In the genomic region with DNA sequence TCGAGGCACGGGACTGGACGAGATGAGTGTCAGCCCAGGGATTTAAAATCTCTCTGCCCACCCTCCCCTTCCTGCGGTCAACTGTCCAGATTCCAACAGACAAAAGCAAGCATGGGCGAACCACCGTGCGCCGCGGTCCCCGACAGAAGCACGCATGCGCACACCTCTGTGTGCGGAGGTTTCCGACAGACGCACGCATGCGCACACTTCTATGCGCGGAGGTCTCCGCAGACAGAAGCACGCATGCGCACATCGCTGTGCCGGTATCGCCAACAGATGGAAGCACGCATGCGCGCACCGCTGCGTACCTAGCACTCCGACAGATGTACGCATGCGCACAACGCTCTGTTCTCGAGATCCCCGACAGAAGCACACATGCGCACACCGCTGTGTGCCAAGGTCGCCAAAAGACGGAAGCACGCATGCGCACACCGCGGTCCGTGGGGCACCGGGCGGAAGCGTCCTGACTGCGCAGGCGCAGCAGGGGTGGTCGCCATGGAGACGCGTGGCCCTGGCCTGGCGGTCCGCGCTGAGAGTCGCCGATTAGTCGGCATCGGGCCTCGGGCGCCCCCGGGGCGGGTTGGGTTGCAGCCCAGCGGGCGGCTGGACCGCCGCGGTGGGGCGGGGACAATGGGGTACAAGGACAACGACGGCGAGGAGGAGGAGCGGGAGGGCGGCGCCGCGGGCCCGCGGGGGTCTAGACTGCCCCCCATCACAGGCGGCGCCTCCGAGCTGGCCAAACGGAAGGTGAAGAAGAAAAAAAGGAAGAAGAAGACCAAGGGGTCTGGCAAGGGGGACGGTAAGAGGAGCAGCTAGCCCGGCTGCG, we compare ENCODE assay signal across 1 cellular context.
A peak's percentile ranks its signal among the peaks of the same experiment; 100 is the strongest.
TF ChIP-seq lines count a peak whose summit lies in the region.

No MANE protein-coding gene starts in this region.

TF ChIP-seq in HepG2, 621 proteins besides CTCF, POLR2A, EP300 and RAD21 (continued from another document and continues in another):
- TF ChIP-seq ZBTB10 (CRISPR knock-in tag; IDR thresholded peaks at IDR 0.05; ENCODE audit: borderline replicate concordance), result no peak
- peak; percentile 93; the same call in 1 of the 2 replicates for TF ChIP-seq SIN3A (IDR thresholded peaks at IDR 0.05; ENCODE audit: borderline replicate concordance, low read depth, low read length)
- TF ChIP-seq MED13 (CRISPR knock-in tag; IDR thresholded peaks at IDR 0.05), result no peak
- no peak for TF ChIP-seq ZNF543 (CRISPR knock-in tag; IDR thresholded peaks at IDR 0.05)
- peak; percentile 66; the same call in 1 of the 2 replicates for TF ChIP-seq MEF2D (CRISPR knock-in tag; IDR thresholded peaks at IDR 0.05)
- TF ChIP-seq AFF4 (CRISPR knock-in tag; IDR thresholded peaks at IDR 0.05), result no peak
- TF ChIP-seq KLF11 (CRISPR knock-in tag; IDR thresholded peaks at IDR 0.05), result no peak
- TF ChIP-seq ZSCAN25 (CRISPR knock-in tag; IDR thresholded peaks at IDR 0.05), result no peak
- TF ChIP-seq MATR3 (CRISPR knock-in tag; IDR thresholded peaks at IDR 0.05), result no peak
- TF ChIP-seq KLF12 (CRISPR knock-in tag; IDR thresholded peaks at IDR 0.05; ENCODE audit: borderline replicate concordance), result no peak
- TF ChIP-seq, protein P1, sequence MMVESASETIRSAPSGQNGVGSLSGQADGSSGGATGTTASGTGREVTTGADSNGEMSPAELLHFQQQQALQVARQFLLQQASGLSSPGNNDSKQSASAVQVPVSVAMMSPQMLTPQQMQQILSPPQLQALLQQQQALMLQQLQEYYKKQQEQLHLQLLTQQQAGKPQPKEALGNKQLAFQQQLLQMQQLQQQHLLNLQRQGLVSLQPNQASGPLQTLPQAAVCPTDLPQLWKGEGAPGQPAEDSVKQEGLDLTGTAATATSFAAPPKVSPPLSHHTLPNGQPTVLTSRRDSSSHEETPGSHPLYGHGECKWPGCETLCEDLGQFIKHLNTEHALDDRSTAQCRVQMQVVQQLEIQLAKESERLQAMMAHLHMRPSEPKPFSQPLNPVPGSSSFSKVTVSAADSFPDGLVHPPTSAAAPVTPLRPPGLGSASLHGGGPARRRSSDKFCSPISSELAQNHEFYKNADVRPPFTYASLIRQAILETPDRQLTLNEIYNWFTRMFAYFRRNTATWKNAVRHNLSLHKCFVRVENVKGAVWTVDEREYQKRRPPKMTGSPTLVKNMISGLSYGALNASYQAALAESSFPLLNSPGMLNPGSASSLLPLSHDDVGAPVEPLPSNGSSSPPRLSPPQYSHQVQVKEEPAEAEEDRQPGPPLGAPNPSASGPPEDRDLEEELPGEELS (CRISPR knock-in tag; IDR thresholded peaks at IDR 0.05), result no peak
- TF ChIP-seq SOX5 (CRISPR knock-in tag; IDR thresholded peaks at IDR 0.05; ENCODE audit: borderline replicate concordance), result no peak
- TF ChIP-seq ZNF362 (CRISPR knock-in tag; IDR thresholded peaks at IDR 0.05; ENCODE audit: borderline replicate concordance), result no peak
- peak; percentile 91 for TF ChIP-seq ZFY (CRISPR knock-in tag; IDR thresholded peaks at IDR 0.05)
- peak; percentile 11; the same call in 1 of the 2 replicates for TF ChIP-seq ETV5 (CRISPR knock-in tag; IDR thresholded peaks at IDR 0.05; ENCODE audit: borderline replicate concordance)
- TF ChIP-seq MTF1 (CRISPR knock-in tag; IDR thresholded peaks at IDR 0.05), result no peak
- TF ChIP-seq KAT7 (CRISPR knock-in tag; IDR thresholded peaks at IDR 0.05; ENCODE audit: borderline replicate concordance), result 0 out of 2 replicates have a peak, but pooled peaks have one; percentile 41
- peak; percentile 56; the same call in 1 of the 2 replicates for TF ChIP-seq DNMT3B (CRISPR knock-in tag; conservative IDR thresholded peaks at IDR 0.05)
- TF ChIP-seq MIER2 (CRISPR knock-in tag; IDR thresholded peaks at IDR 0.05), result no peak
- TF ChIP-seq, protein P2, sequence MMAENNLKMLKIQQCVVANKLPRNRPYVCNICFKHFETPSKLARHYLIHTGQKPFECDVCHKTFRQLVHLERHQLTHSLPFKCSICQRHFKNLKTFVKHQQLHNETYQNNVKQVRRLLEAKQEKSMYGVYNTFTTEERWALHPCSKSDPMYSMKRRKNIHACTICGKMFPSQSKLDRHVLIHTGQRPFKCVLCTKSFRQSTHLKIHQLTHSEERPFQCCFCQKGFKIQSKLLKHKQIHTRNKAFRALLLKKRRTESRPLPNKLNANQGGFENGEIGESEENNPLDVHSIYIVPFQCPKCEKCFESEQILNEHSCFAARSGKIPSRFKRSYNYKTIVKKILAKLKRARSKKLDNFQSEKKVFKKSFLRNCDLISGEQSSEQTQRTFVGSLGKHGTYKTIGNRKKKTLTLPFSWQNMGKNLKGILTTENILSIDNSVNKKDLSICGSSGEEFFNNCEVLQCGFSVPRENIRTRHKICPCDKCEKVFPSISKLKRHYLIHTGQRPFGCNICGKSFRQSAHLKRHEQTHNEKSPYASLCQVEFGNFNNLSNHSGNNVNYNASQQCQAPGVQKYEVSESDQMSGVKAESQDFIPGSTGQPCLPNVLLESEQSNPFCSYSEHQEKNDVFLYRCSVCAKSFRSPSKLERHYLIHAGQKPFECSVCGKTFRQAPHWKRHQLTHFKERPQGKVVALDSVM (CRISPR knock-in tag; IDR thresholded peaks at IDR 0.05), result no peak; the same call in 1 of the 2 replicates
- no peak for TF ChIP-seq ZNF644 (CRISPR knock-in tag; IDR thresholded peaks at IDR 0.05; ENCODE audit: low read depth)
- peak; percentile 40; the same call in 1 of the 2 replicates for TF ChIP-seq SPEN (CRISPR knock-in tag; IDR thresholded peaks at IDR 0.05; ENCODE audit: low read depth)
- TF ChIP-seq TGIF2 (CRISPR knock-in tag; IDR thresholded peaks at IDR 0.05), result no peak
- TF ChIP-seq ZNF550 (CRISPR knock-in tag; IDR thresholded peaks at IDR 0.05; ENCODE audit: borderline replicate concordance), result no peak
- TF ChIP-seq ZNF143 (CRISPR knock-in tag; IDR thresholded peaks at IDR 0.05), result no peak
- no peak for TF ChIP-seq SP2 (CRISPR knock-in tag; IDR thresholded peaks at IDR 0.05)
- no peak for TF ChIP-seq AHR (CRISPR knock-in tag; IDR thresholded peaks at IDR 0.05)
- TF ChIP-seq, protein P3, sequence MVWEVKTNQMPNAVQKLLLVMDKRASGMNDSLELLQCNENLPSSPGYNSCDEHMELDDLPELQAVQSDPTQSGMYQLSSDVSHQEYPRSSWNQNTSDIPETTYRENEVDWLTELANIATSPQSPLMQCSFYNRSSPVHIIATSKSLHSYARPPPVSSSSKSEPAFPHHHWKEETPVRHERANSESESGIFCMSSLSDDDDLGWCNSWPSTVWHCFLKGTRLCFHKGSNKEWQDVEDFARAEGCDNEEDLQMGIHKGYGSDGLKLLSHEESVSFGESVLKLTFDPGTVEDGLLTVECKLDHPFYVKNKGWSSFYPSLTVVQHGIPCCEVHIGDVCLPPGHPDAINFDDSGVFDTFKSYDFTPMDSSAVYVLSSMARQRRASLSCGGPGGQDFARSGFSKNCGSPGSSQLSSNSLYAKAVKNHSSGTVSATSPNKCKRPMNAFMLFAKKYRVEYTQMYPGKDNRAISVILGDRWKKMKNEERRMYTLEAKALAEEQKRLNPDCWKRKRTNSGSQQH (CRISPR knock-in tag; IDR thresholded peaks at IDR 0.05; ENCODE audit: low read depth), result peak; percentile 51; the same call in 1 of the 2 replicates
- TF ChIP-seq ZNF33A (CRISPR knock-in tag; IDR thresholded peaks at IDR 0.05; ENCODE audit: borderline replicate concordance), result no peak
- TF ChIP-seq ZNF207 (IDR thresholded peaks at IDR 0.05; ENCODE audit: borderline replicate concordance), result no peak
- no peak for TF ChIP-seq ARID3A (IDR thresholded peaks at IDR 0.05; ENCODE audit: low read depth, low read length)
- no peak; the same call in 1 of the 2 replicates for TF ChIP-seq ZNF350 (CRISPR knock-in tag; IDR thresholded peaks at IDR 0.05; ENCODE audit: borderline replicate concordance, low read depth)
- no peak for TF ChIP-seq GZF1 (CRISPR knock-in tag; IDR thresholded peaks at IDR 0.05)
- no peak for TF ChIP-seq TEAD2 (CRISPR knock-in tag; IDR thresholded peaks at IDR 0.05)
- no peak for TF ChIP-seq ZNF24 (IDR thresholded peaks at IDR 0.05)
- no peak for TF ChIP-seq ZNF3 (CRISPR knock-in tag; IDR thresholded peaks at IDR 0.05)
- TF ChIP-seq, protein P4, sequence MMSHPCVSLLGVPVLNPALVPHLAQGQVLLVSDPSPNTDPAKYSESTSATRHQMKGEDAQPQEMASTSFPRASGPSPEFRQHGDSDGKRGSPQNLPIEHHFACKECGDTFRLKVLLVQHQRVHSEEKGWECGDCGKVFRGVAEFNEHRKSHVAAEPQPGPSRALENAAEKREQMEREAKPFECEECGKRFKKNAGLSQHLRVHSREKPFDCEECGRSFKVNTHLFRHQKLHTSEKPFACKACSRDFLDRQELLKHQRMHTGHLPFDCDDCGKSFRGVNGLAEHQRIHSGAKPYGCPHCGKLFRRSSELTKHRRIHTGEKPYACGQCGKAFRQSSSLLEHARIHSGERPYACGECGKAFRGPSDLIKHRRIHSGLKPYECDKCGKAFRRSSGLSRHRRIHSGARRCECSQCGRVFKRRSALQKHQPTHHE (CRISPR knock-in tag; IDR thresholded peaks at IDR 0.05; ENCODE audit: borderline replicate concordance), result no peak
- peak; percentile 45; the same call in 1 of the 2 replicates for TF ChIP-seq ARNT2 (CRISPR knock-in tag; IDR thresholded peaks at IDR 0.05; ENCODE audit: low read depth)
- TF ChIP-seq PATZ1 (CRISPR knock-in tag; IDR thresholded peaks at IDR 0.05), result peak; percentile 41
- TF ChIP-seq PHB2 (IDR thresholded peaks at IDR 0.05; ENCODE audit: partially characterized antibody), result no peak
